Comparison of ENCODE assay signal across 15 cellular contexts in the genomic region with DNA sequence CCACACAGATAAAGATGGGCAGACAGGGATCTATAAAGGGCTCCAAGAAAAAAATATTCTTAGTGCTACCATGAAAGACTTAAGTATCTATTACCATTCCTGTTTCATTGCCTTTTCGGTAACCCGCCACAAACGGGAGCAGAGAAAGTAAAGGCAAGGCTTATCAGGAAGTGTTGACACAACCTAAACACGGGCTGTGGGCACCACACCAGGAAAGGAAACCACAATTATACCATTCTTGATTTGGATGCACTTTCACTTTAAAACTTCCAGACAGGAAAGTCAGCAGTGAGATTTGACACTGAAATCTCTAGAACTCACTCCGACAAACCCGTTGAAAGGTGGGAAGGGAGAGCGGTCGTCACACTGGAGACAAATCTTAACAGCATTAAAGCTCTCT. TPM values are rescaled to one million over a fixed set of nuclear protein-coding genes. Genes with fewer than 3 reads are reported as not detected.
DNase-seq lines count a peak whose midpoint lies in the region; ATAC-seq and TF ChIP-seq lines count a peak whose summit lies in the region.
"Had no signal": no experiment of that assay in that cellular context is flagged by ENCODE, and none has a peak within 500 bp of the region (broad histone marks: within the 10 kb centered on the region; RNA-seq: fewer than 3 reads in every experiment).

No MANE protein-coding gene starts in this region.

- no peak overlapping the region for H2BK15ac ChIP-seq in IMR-90 (ENCODE audit: low read depth, low read length)

- H3K14ac ChIP-seq in IMR-90 (replicated peaks; ENCODE audit: low read depth, low read length), result no peak overlapping the region

- H3K23ac ChIP-seq in IMR-90 (ENCODE audit: low read depth, low read length), result no peak overlapping the region

- no peak overlapping the region for H2BK120ac ChIP-seq in IMR-90 (ENCODE audit: low read depth, low read length)

- H2BK20ac ChIP-seq in IMR-90 (ENCODE audit: low read depth, low read length), result no peak overlapping the region; the same call in 1 of the 2 replicates

- H3K27ac ChIP-seq in IMR-90 (ENCODE audit: insufficient read depth, low read length) (no peak overlapping the region), ascending aorta (no peak overlapping the region), psoas muscle (no peak overlapping the region)
- H3K27ac ChIP-seq in effector memory CD4-positive, alpha-beta T cell (ENCODE audit: insufficient read depth, low read length, poor library complexity, severe bottlenecking), result no peak overlapping the region
- H3K27ac ChIP-seq: suprapubic skin had no signal

- peaks cover 17% of the 10 kb centered on the region for H3K9me1 ChIP-seq in IMR-90 (ENCODE audit: insufficient read depth, low read length)

- DNase-seq in IMR-90 (no peak), ascending aorta (ENCODE audit: low spot score in 2 of 2) (no peak), glomerular visceral epithelial cell (ENCODE audit: extremely low spot score) (peak; percentile 31), psoas muscle (no peak), epidermal melanocyte (ENCODE audit: insufficient read length, low spot score) (no peak), DMS53 treated with DMSO at 0.1 percent for 48 hours (lab: John Stamatoyannopoulos, UW; ENCODE audit: unreplicated experiment) (no peak), HCEC 1CT (no peak)
- no peak for DNase-seq in effector memory CD4-positive, alpha-beta T cell
- DNase-seq: activated CD4-positive, alpha-beta T cell treated with anti-CD3 and anti-CD28 coated beads, Interleukin-2, amount 10 ng/mL, durations not matched to agents 7 days and 5 days; activated effector memory CD4-positive, alpha-beta T cell treated with Interleukin-2 at 50 U/mL for 16 hours; H7; NCI-H146; stimulated activated CD4-positive, alpha-beta T cell treated with anti-CD3 and anti-CD28 coated beads, Interleukin-4, amount 100 ng/mL, for 4 hours; T-cell had no signal

- peak overlapping the region; percentile 60 for H3K4me2 ChIP-seq in IMR-90 (ENCODE audit: low read depth, low read length)

- no peak overlapping the region for H2BK5ac ChIP-seq in IMR-90 (ENCODE audit: low read depth, low read length, poor library complexity, severe bottlenecking)

- no peak overlapping the region for H2AFZ ChIP-seq in IMR-90 (replicated peaks; ENCODE audit: low read length, poor library complexity)

- no peak overlapping the region for H4K8ac ChIP-seq in IMR-90 (ENCODE audit: low read depth in 2 of 2, low read length in 2 of 2)

- no TSS peak for BruUV-seq in IMR-90 (replicated peaks; lab: Mats Ljungman, UMichigan)

- H3K9me3 ChIP-seq in IMR-90 (ENCODE audit: control insufficient read depth, insufficient read depth, low read length), result no peaks in the 10 kb centered on the region
- H3K9me3 ChIP-seq in ascending aorta, result no peaks in the 10 kb centered on the region
- no peaks in the 10 kb centered on the region for H3K9me3 ChIP-seq in psoas muscle
- H3K9me3 ChIP-seq in effector memory CD4-positive, alpha-beta T cell (ENCODE audit: control insufficient read depth, low read length), result no peaks in the 10 kb centered on the region
- H3K9me3 ChIP-seq: suprapubic skin had no signal

- H3K27me3 ChIP-seq in IMR-90 (ENCODE audit: control insufficient read depth, insufficient read depth, low read length) (no peaks in the 10 kb centered on the region), ascending aorta (no peaks in the 10 kb centered on the region), psoas muscle (ENCODE audit: insufficient read depth in 3 of 3, low read length in 2 of 3) (no peaks in the 10 kb centered on the region)
- H3K27me3 ChIP-seq in effector memory CD4-positive, alpha-beta T cell (replicated peaks; ENCODE audit: control insufficient read depth, insufficient read depth, low read length, poor library complexity, severe bottlenecking), result no peaks in the 10 kb centered on the region
- H3K27me3 ChIP-seq: suprapubic skin had no signal

- no peak for TF ChIP-seq RAD21 in IMR-90 (IDR thresholded peaks at IDR 0.05; ENCODE audit: low read length)

- no peak for ATAC-seq in IMR-90 (ENCODE audit: low read depth)
- no peak for ATAC-seq in psoas muscle

- peaks cover 11% of the 10 kb centered on the region for H3K4me1 ChIP-seq in IMR-90 (ENCODE audit: control insufficient read depth, insufficient read depth, low read length)
- H3K4me1 ChIP-seq in ascending aorta, result peaks cover 0 to 31% of the 10 kb centered on the region in 2 donors
- peaks cover 56% of the 10 kb centered on the region for H3K4me1 ChIP-seq in psoas muscle
- no peaks in the 10 kb centered on the region for H3K4me1 ChIP-seq in effector memory CD4-positive, alpha-beta T cell (ENCODE audit: control insufficient read depth, insufficient read depth, low read length, poor library complexity, severe bottlenecking)

- in situ Hi-C loops in IMR-90 (cut with MboI; ENCODE audit: low sequenced_read_pairs), result loop anchor here (10.0 kb wide), 1 partner anchor 188 kb away; no protein-coding TSS in a partner anchor

- no peak overlapping the region for H3K4ac ChIP-seq in IMR-90 (ENCODE audit: low read depth, low read length)

- dilution Hi-C loops in IMR-90 (cut with HindIII; ENCODE audit: low sequenced_read_pairs, unreplicated experiment), result no loop called here

- intact Hi-C loops in IMR-90 (cut with micrococcal nuclease) (loop anchor here (10.0 kb wide), 5 partner anchors 352 to 1282 kb away; no protein-coding TSS in a partner anchor), ascending aorta (cut with DNase I) (loop anchor here (10.0 kb wide), 1 partner anchor 308 kb away; no protein-coding TSS in a partner anchor), psoas muscle (cut with DNase I) (loop anchor here in 1 of 2 donors (10.0 kb wide), 1 partner anchor 88 kb away; no protein-coding TSS in a partner anchor)

- no peak for TF ChIP-seq POLR2A in IMR-90 (IDR thresholded peaks at IDR 0.05; ENCODE audit: low read depth, low read length)

- H2AK9ac ChIP-seq in IMR-90 (replicated peaks; ENCODE audit: low read depth, low read length, poor library complexity), result no peak overlapping the region

- H3K36me3 ChIP-seq in IMR-90 (ENCODE audit: control insufficient read depth, insufficient read depth, low read length) (peaks cover 27% of the 10 kb centered on the region), ascending aorta (peaks cover 7 to 14% of the 10 kb centered on the region in 2 donors), psoas muscle (ENCODE audit: insufficient read depth in 1 of 2, low read depth in 1 of 2) (peaks cover 0 to 17% of the 10 kb centered on the region in 2 donors)
- H3K36me3 ChIP-seq in effector memory CD4-positive, alpha-beta T cell (ENCODE audit: control insufficient read depth, insufficient read depth, low read length), result no peaks in the 10 kb centered on the region

- POLR2A ChIA-PET in IMR-90 (lab: Charles Lee; ENCODE audit: unreplicated experiment), result interaction anchor here (0.7 kb wide), 2 partner anchors 19 to 146 kb away, joined by 3 to 7 read pairs; no protein-coding TSS in a partner anchor

- CTCF ChIA-PET in IMR-90 (lab: Yijun Ruan, JAX), result interaction anchor here (1.4 kb wide), 1 partner anchor 9 kb away, joined by 4 read pairs; no protein-coding TSS in a partner anchor

- H3K4me3 ChIP-seq in IMR-90 (ENCODE audit: insufficient read depth, low read depth, low read length) (no peak overlapping the region), ascending aorta (peak overlapping the region; percentile 24 to 83), psoas muscle (peak overlapping the region; percentile 38)
- H3K4me3 ChIP-seq in effector memory CD4-positive, alpha-beta T cell (ENCODE audit: insufficient read depth, low read depth, low read length, poor library complexity, severe bottlenecking), result no peak overlapping the region
- H3K4me3 ChIP-seq: suprapubic skin had no signal

- H2AK5ac ChIP-seq in IMR-90 (ENCODE audit: low read depth, low read length), result no peak overlapping the region

- peak overlapping the region; percentile 34; the same call in 1 of the 2 replicates for H4K5ac ChIP-seq in IMR-90 (ENCODE audit: low read depth, low read length)

- no peak overlapping the region for H3K56ac ChIP-seq in IMR-90 (ENCODE audit: extremely low read depth, insufficient read depth, low read length)

- TF ChIP-seq CTCF in IMR-90 (conservative IDR thresholded peaks at IDR 0.05; ENCODE audit: low read depth, low read length) (no peak), ascending aorta (IDR thresholded peaks at IDR 0.05) (no peak), psoas muscle (IDR thresholded peaks at IDR 0.05) (no peak)

- no peak overlapping the region for H3K18ac ChIP-seq in IMR-90 (ENCODE audit: low read depth, low read length)

- H3K79me1 ChIP-seq in IMR-90 (ENCODE audit: low read depth in 1 of 2, low read length in 2 of 2), result peaks cover 42 to 64% of the 10 kb centered on the region in 2 experiments

- H3K9ac ChIP-seq in IMR-90 (ENCODE audit: low read depth, low read length), result no peak overlapping the region

- peaks cover 39% of the 10 kb centered on the region; the same call in 1 of the 2 replicates for H4K20me1 ChIP-seq in IMR-90 (ENCODE audit: insufficient read depth, low read length)

- no CpG with 5 or more reads among the region's 8 CpGs for WGBS in IMR-90 (ENCODE audit: extremely low coverage in 2 of 2, insufficient read length in 1 of 2), 2 experiments
- 31 to 39% (median 38%) methylated on average over 8 of the region's 8 CpGs for WGBS in psoas muscle, 3 donors

- no peak overlapping the region for H4K91ac ChIP-seq in IMR-90 (ENCODE audit: insufficient read depth, low read depth, low read length)

TF ChIP-seq in IMR-90, 13 proteins besides CTCF, POLR2A, EP300 and RAD21:
- TF ChIP-seq CHD1 (IDR thresholded peaks at IDR 0.05; ENCODE audit: low read depth, low read length) (no peak), MAZ (IDR thresholded peaks at IDR 0.05; ENCODE audit: borderline replicate concordance, low read depth, low read length) (no peak), SMC3 (IDR thresholded peaks at IDR 0.05; ENCODE audit: low read depth, low read length) (no peak)

RNA-seq across cellular contexts. Expression of a gene that starts 6.5 kb away (rescaled TPM):
- total RNA-seq in IMR-90 (2012; rRNA removed), result 36.0 and 40.3 TPM in 2 replicates
- 51.0 and 52.9 TPM in 2 replicates for polyA plus RNA-seq in IMR-90 (2012; rRNA removed)
- 34.1 and 43.9 TPM in 2 replicates for polyA plus RNA-seq in IMR-90 (2012; cell fraction: cytosol; rRNA removed)
- 54.1 and 57.3 TPM in 2 replicates for polyA plus RNA-seq in IMR-90 (2012; cell fraction: nucleus; rRNA removed; ENCODE audit: low replicate concordance)
- total RNA-seq in ascending aorta, result 58.5 TPM
- 10 to 100 TPM; 14.6 to 40.9 (median 35.7) TPM for total RNA-seq in psoas muscle
- polyA plus RNA-seq in psoas muscle, result 10 to 100 TPM; 16.0 to 46.7 (median 31.1) TPM

Comparison
In these comparisons a context has a peak if more than half of its experiments do, and no peak if none do; other contexts are left out.
1. H3K4me3 ChIP-seq: peak in ascending aorta (2 of 2) and psoas muscle (single experiment); none in IMR-90 (single experiment) and effector memory CD4-positive, alpha-beta T cell (single experiment).